Comparison of ENCODE assay signal across 15 cellular contexts in genomic region chr20:42173440-42173839, GRCh38.
DNase-seq lines count a peak whose midpoint lies in the region; ATAC-seq, FAIRE-seq and TF ChIP-seq lines count a peak whose summit lies in the region.
"Had no signal": no experiment of that assay in that cellular context is flagged by ENCODE, and none has a peak within 500 bp of the region (broad histone marks: within the 10 kb centered on the region; RNA-seq: fewer than 3 reads in every experiment).

No MANE protein-coding gene starts in this region.

- H3K4me1 ChIP-seq in BE2C = no peaks in the 10 kb centered on the region

- no peak for ATAC-seq in SK-N-SH treated with all-trans-retinoic acid at 6 μM for 48 hours
- ATAC-seq: HCT116 had no signal

- no peaks in the 10 kb centered on the region; the same call in 1 of the 2 replicates for H3K27me3 ChIP-seq in BE2C

- no peaks in the 10 kb centered on the region for H3K36me3 ChIP-seq in BE2C

- DNase-seq in NCI-H1105 treated with DMSO at 0.1 percent for 48 hours (lab: John Stamatoyannopoulos, UW) = peak; percentile 15
- DNase-seq in NCI-H1105 (lab: John Stamatoyannopoulos, UW) = no peak
- peak; percentile 10 for DNase-seq in NCI-H2171 (lab: John Stamatoyannopoulos, UW)
- no peak for DNase-seq in BE2C
- DNase-seq in urothelium cell line (ENCODE audit: low spot score) = no peak
- DNase-seq: 8988T; CD4-positive, alpha-beta memory T cell; COR-L47; DMS53; GF-D8 had no signal

- H3K4me3 ChIP-seq in BE2C (ENCODE audit: low read depth, low read length) = no peak overlapping the region

- FAIRE-seq in islet of Langerhans (lab: Jason Lieb, UNC) = peak; percentile 93
- no peak for FAIRE-seq in urothelium cell line (lab: Jason Lieb, UNC)
- FAIRE-seq: D721Med, GM19239 had no signal

- no peak for TF ChIP-seq CTCF in BE2C (IDR thresholded peaks at IDR 0.05; ENCODE audit: low read depth, low read length)

- H3K9me3 ChIP-seq in BE2C = no peaks in the 10 kb centered on the region

TF ChIP-seq in SK-N-SH treated with all-trans-retinoic acid at 6 μM for 48 hours, 23 proteins besides CTCF, POLR2A, EP300 and RAD21:
- TF ChIP-seq PPARA (CRISPR knock-in tag; IDR thresholded peaks at IDR 0.05; ENCODE audit: borderline replicate concordance) (no peak), TCF4 (CRISPR knock-in tag; IDR thresholded peaks at IDR 0.05; ENCODE audit: borderline replicate concordance) (0 out of 2 replicates have a peak, but pooled peaks have one; percentile 17), ZNF8 (CRISPR knock-in tag; IDR thresholded peaks at IDR 0.05) (no peak)

Comparison
In these comparisons a context has a peak if more than half of its experiments do, and no peak if none do; other contexts are left out.
1. DNase-seq: peak in NCI-H1105 treated with DMSO at 0.1 percent for 48 hours (single experiment) and NCI-H2171 (single experiment); none in NCI-H1105 (single experiment), BE2C (single experiment) and urothelium cell line (single experiment).